ENCODE assay signal across 12 cellular contexts in the genomic region with DNA sequence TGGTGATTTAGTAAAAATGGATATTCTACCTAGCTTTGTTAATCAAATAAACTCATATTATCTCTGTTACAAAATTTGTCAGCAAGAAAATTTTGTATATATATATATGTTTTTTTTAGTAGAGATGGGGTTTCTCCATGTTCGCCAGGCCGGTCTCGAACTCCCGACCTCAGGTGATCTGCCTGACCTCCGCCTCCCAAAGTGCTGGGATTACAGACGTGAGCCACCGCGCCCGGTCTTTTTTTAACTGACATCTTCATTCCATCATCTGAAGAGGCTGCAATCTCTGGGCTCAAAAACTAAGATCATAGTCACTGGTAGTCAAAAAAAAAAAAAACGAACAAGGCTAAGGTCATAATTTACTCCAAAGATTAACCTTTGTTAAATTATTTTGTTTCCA. TPM values are rescaled to one million over a fixed set of nuclear protein-coding genes. Genes with fewer than 3 reads are reported as not detected.
DNase-seq lines count a peak whose midpoint lies in the region; ATAC-seq, FAIRE-seq and TF ChIP-seq lines count a peak whose summit lies in the region.
"Had no signal": no experiment of that assay in that cellular context is flagged by ENCODE, and none has a peak within 500 bp of the region (broad histone marks: within the 10 kb centered on the region; RNA-seq: fewer than 3 reads in every experiment).

No MANE protein-coding gene starts in this region.

- CTCF ChIA-PET in A549 (lab: Yijun Ruan, JAX) = interaction anchor here (0.6 to 4.1 kb wide), 5 partner anchors 15 to 107 kb away, joined by 3 to 19 read pairs (median 5); a partner anchor contains a TSS
- CTCF ChIA-PET in naive thymus-derived CD4-positive, alpha-beta T cell (lab: Charles Lee) = interaction anchor here (0.7 to 2.4 kb wide), 6 partner anchors 8 to 81 kb away, joined by 3 to 9 read pairs (median 6); a partner anchor contains a TSS
- CTCF ChIA-PET in WTC11 (lab: Charles Lee) = interaction anchor here (0.7 to 1.0 kb wide), 2 partner anchors 80 to 186 kb away, joined by 3 read pairs; no protein-coding TSS in a partner anchor

- intact Hi-C loops in naive thymus-derived CD4-positive, alpha-beta T cell (cut with micrococcal nuclease) = no loop called here

- peak overlapping the region; percentile 32 for H3K4me3 Mint-ChIP-seq in activated naive CD8-positive, alpha-beta T cell treated with anti-CD3 and anti-CD28 coated beads, Interleukin-2, amount 10 ng/mL, durations not matched to agents 7 days and 5 days
- peak overlapping the region in 6 of 10 donors; percentile 6 to 73 (median 34) for H3K4me3 Mint-ChIP-seq in naive thymus-derived CD4-positive, alpha-beta T cell
- no peak overlapping the region for H3K4me3 Mint-ChIP-seq in WTC11

- H3K4me1 Mint-ChIP-seq in activated naive CD8-positive, alpha-beta T cell treated with anti-CD3 and anti-CD28 coated beads, Interleukin-2, amount 10 ng/mL, durations not matched to agents 7 days and 5 days = peaks cover 55% of the 10 kb centered on the region
- H3K4me1 Mint-ChIP-seq in naive thymus-derived CD4-positive, alpha-beta T cell = peaks cover 34 to 70% (median 38%) of the 10 kb centered on the region in 7 donors
- no peaks in the 10 kb centered on the region for H3K4me1 Mint-ChIP-seq in WTC11

- no peaks in the 10 kb centered on the region for H3K27me3 Mint-ChIP-seq in activated naive CD8-positive, alpha-beta T cell treated with anti-CD3 and anti-CD28 coated beads, Interleukin-2, amount 10 ng/mL, durations not matched to agents 7 days and 5 days
- H3K27me3 Mint-ChIP-seq in naive thymus-derived CD4-positive, alpha-beta T cell = no peaks in the 10 kb centered on the region
- peaks cover 20% of the 10 kb centered on the region for H3K27me3 Mint-ChIP-seq in WTC11 (ENCODE audit: low read depth)

- H3K27ac ChIP-seq in A549 (peak overlapping the region; percentile 76 to 92), GM23248 (peak overlapping the region; percentile 99)
- peak overlapping the region; percentile 99 for H3K27ac ChIP-seq in naive thymus-derived CD4-positive, alpha-beta T cell (ENCODE audit: low read depth, low read length)

- no peak for TF ChIP-seq EP300 in A549 (IDR thresholded peaks at IDR 0.05)

- no peaks in the 10 kb centered on the region for H3K36me3 ChIP-seq in GM23248 (ENCODE audit: low read depth)
- no peaks in the 10 kb centered on the region for H3K36me3 ChIP-seq in naive thymus-derived CD4-positive, alpha-beta T cell (ENCODE audit: control insufficient read depth in 2 of 3, insufficient read depth in 3 of 3, low read length in 3 of 3)
- H3K36me3 ChIP-seq: brain microvascular endothelial cell had no signal

- TF ChIP-seq RAD21 in A549 (conservative IDR thresholded peaks at IDR 0.05 in 1 of 2, IDR thresholded peaks at IDR 0.05 in 1 of 2) = no peak

- H3K4me1 ChIP-seq in A549 = peaks cover 60% of the 10 kb centered on the region
- H3K4me1 ChIP-seq in GM23248 (ENCODE audit: insufficient read depth) = peaks cover 42% of the 10 kb centered on the region
- H3K4me1 ChIP-seq in naive thymus-derived CD4-positive, alpha-beta T cell (ENCODE audit: control insufficient read depth in 2 of 2, insufficient read depth in 2 of 2, low read length in 2 of 2) = peaks cover 30 to 42% of the 10 kb centered on the region in 2 donors

- no peak for ATAC-seq in A549
- no peak for ATAC-seq in activated naive CD8-positive, alpha-beta T cell treated with anti-CD3 and anti-CD28 coated beads, Interleukin-2, amount 10 ng/mL, durations not matched to agents 7 days and 5 days (ENCODE audit: low read depth)
- no peak for ATAC-seq in naive thymus-derived CD4-positive, alpha-beta T cell
- no peak for ATAC-seq in WTC11

- H3K9me3 Mint-ChIP-seq in activated naive CD8-positive, alpha-beta T cell treated with anti-CD3 and anti-CD28 coated beads, Interleukin-2, amount 10 ng/mL, durations not matched to agents 7 days and 5 days = peaks cover 2% of the 10 kb centered on the region
- peaks cover 0 to 7% (median 0%) of the 10 kb centered on the region in 11 donors for H3K9me3 Mint-ChIP-seq in naive thymus-derived CD4-positive, alpha-beta T cell
- H3K9me3 Mint-ChIP-seq in WTC11 = no peaks in the 10 kb centered on the region

- no peak for TF ChIP-seq POLR2A in A549 (IDR thresholded peaks at IDR 0.05; ENCODE audit: low read length)

- H4K20me1 ChIP-seq in GM23248 (ENCODE audit: insufficient read depth) = no peaks in the 10 kb centered on the region

- H3K27ac Mint-ChIP-seq in activated naive CD8-positive, alpha-beta T cell treated with anti-CD3 and anti-CD28 coated beads, Interleukin-2, amount 10 ng/mL, durations not matched to agents 7 days and 5 days = peak overlapping the region; percentile 94
- peak overlapping the region; percentile 78 to 100 (median 99) for H3K27ac Mint-ChIP-seq in naive thymus-derived CD4-positive, alpha-beta T cell
- H3K27ac Mint-ChIP-seq in WTC11 = no peak overlapping the region

- in situ Hi-C loops in GM23248 (cut with MboI) = no loop called here

- TF ChIP-seq CTCF in A549 (IDR thresholded peaks at IDR 0.05) (no peak), WTC11 (IDR thresholded peaks at IDR 0.05) (no peak)

- H3K4me2 ChIP-seq in A549 = peak overlapping the region; percentile 75
- peak overlapping the region; percentile 84 for H3K4me2 ChIP-seq in GM23248 (ENCODE audit: unreplicated experiment)

- H3K79me2 ChIP-seq in GM23248 (ENCODE audit: insufficient read depth) = no peaks in the 10 kb centered on the region

- H3F3A ChIP-seq in GM23248 (ENCODE audit: insufficient read depth) = peaks cover 42% of the 10 kb centered on the region

- no peaks in the 10 kb centered on the region for H3K9me2 ChIP-seq in GM23248 (ENCODE audit: insufficient read depth)

- H3K4me3 ChIP-seq in A549 (no peak overlapping the region), GM23248 (no peak overlapping the region)
- H3K4me3 ChIP-seq in naive thymus-derived CD4-positive, alpha-beta T cell (ENCODE audit: low read length) = no peak overlapping the region

- WGBS in A549 (ENCODE audit: missing lambda C conversion rate) = 79% methylated on average over 10 of the region's 10 CpGs
- WGBS in GM23248 (ENCODE audit: low coverage in 1 of 2, low lambda C conversion rate in 2 of 2, missing lambda C conversion rate in 2 of 2), 2 experiments = 81% methylated on average over 10 of the region's 10 CpGs

- POLR2A ChIA-PET in A549 (lab: Yijun Ruan, JAX) (interaction anchor here (0.5 to 1.8 kb wide), 3 partner anchors 8 to 29 kb away, joined by 4 to 13 read pairs (median 5); no protein-coding TSS in a partner anchor), WTC11 (lab: Charles Lee) (no interaction called here)
- POLR2A ChIA-PET in activated naive CD8-positive, alpha-beta T cell treated with anti-CD3 and anti-CD28 coated beads, Interleukin-2, amount 10 ng/mL, durations not matched to agents 7 days and 5 days (lab: Charles Lee) = interaction anchor here (0.6 to 7.8 kb wide), 11 partner anchors 8 to 87 kb away, joined by 4 to 157 read pairs (median 22); a partner anchor contains a TSS
- POLR2A ChIA-PET in naive thymus-derived CD4-positive, alpha-beta T cell (lab: Charles Lee) = interaction anchor here (0.6 to 4.5 kb wide), 18 partner anchors 8 to 346 kb away, joined by 3 to 127 read pairs (median 6); a partner anchor contains a TSS

- peak overlapping the region; percentile 90 for H3K9ac ChIP-seq in GM23248

- FAIRE-seq in A549 (lab: Jason Lieb, UNC) = no peak

- H3K36me3 Mint-ChIP-seq in activated naive CD8-positive, alpha-beta T cell treated with anti-CD3 and anti-CD28 coated beads, Interleukin-2, amount 10 ng/mL, durations not matched to agents 7 days and 5 days = peaks cover 24% of the 10 kb centered on the region
- peaks cover 0 to 18% (median 0%) of the 10 kb centered on the region in 5 donors for H3K36me3 Mint-ChIP-seq in naive thymus-derived CD4-positive, alpha-beta T cell
- H3K36me3 Mint-ChIP-seq in WTC11 = no peaks in the 10 kb centered on the region

- H3K9me3 ChIP-seq in A549 (no peaks in the 10 kb centered on the region), GM23248 (ENCODE audit: low read depth) (no peaks in the 10 kb centered on the region)
- H3K9me3 ChIP-seq in naive thymus-derived CD4-positive, alpha-beta T cell (ENCODE audit: control insufficient read depth in 2 of 3, low read length in 3 of 3) = no peaks in the 10 kb centered on the region

- DNase-seq in A549 (ENCODE audit: low read depth in 1 of 2, low spot score in 1 of 2) = no peak
- DNase-seq in GM23248 = no peak
- DNase-seq in activated naive CD8-positive, alpha-beta T cell treated with anti-CD3 and anti-CD28 coated beads, Interleukin-2, amount 10 ng/mL, durations not matched to agents 7 days and 5 days = no peak
- no peak for DNase-seq in naive thymus-derived CD4-positive, alpha-beta T cell
- no peak for DNase-seq in cerebellar nuclear complex (lab: John Stamatoyannopoulos, UW)
- DNase-seq in WTC11 (ENCODE audit: low spot score) = no peak
- DNase-seq in NCI-H526 (lab: John Stamatoyannopoulos, UW) = no peak
- no peak for DNase-seq in HCEC 1CT
- DNase-seq: NCI-H2081 treated with DMSO at 0.1 percent for 48 hours had no signal

- no peak overlapping the region for H2AFZ ChIP-seq in GM23248

- H3K27me3 ChIP-seq in GM23248 (replicated peaks; ENCODE audit: insufficient read depth) = no peaks in the 10 kb centered on the region
- no peaks in the 10 kb centered on the region for H3K27me3 ChIP-seq in naive thymus-derived CD4-positive, alpha-beta T cell (ENCODE audit: control insufficient read depth in 2 of 2, insufficient read depth in 2 of 2, low read length in 2 of 2)
- H3K27me3 ChIP-seq: brain microvascular endothelial cell had no signal

RNA-seq across cellular contexts. Expression of a gene that starts 5.3 kb away (rescaled TPM):
- 0.09 and 0.15 TPM in 2 replicates for polyA plus RNA-seq in A549 (2011; rRNA removed)
- 0.01 TPM in 2 replicates for polyA plus RNA-seq in A549 (2012; cell fraction: cytosol; rRNA removed)
- polyA plus RNA-seq in A549 (2012; cell fraction: nucleus; rRNA removed) = 0.02 and 0.04 TPM in 2 replicates
- not detected in 3 replicates for polyA plus RNA-seq in A549 (2017; fragmentation: RNase III; extraction: RNeasy Plus Mini Kit Qiagen cat#74134 plus additional on column Dnase treatment)
- polyA minus RNA-seq in A549 (2011; rRNA and poly(A)+ RNA removed) = 0.24 and 0.37 TPM in 2 replicates
- not detected in 2 replicates for total RNA-seq in GM23248 (2014; rRNA removed; shearing (Covaris generic))
- polyA plus RNA-seq in GM23248 (2016; fragmentation: Nextera tagmentation; extraction: Ambion mirVana) = 0.06 TPM in 1 of 2 replicates, not detected in the other
- total RNA-seq in activated naive CD8-positive, alpha-beta T cell treated with anti-CD3 and anti-CD28 coated beads, Interleukin-2, amount 10 ng/mL, durations not matched to agents 7 days and 5 days = 10 to 100 TPM; 18.8 to 21.9 TPM
- total RNA-seq in naive thymus-derived CD4-positive, alpha-beta T cell = 10 to 100 TPM in 1 of 5 experiments, 1 to 10 TPM in 4; 4.4 to 17.2 (median 6.8) TPM
- polyA plus RNA-seq in naive thymus-derived CD4-positive, alpha-beta T cell = 10 to 100 TPM in 1 of 2 donors, 1 to 10 TPM in 1; 7.8 to 10.0 TPM
- total RNA-seq in WTC11 (2021) = not detected in 3 replicates

RNA-seq across cellular contexts. Expression of a gene that starts 10.5 kb away (rescaled TPM):
- 4.8 and 5.9 TPM in 2 replicates for polyA plus RNA-seq in A549 (2011; rRNA removed)
- polyA plus RNA-seq in A549 (2012; cell fraction: cytosol; rRNA removed) = 14.8 and 20.2 TPM in 2 replicates
- polyA plus RNA-seq in A549 (2012; cell fraction: nucleus; rRNA removed) = 33.3 and 44.0 TPM in 2 replicates
- polyA plus RNA-seq in A549 (2017; fragmentation: RNase III; extraction: RNeasy Plus Mini Kit Qiagen cat#74134 plus additional on column Dnase treatment) = 9.0 to 11.0 TPM (median 10.6 TPM) in 3 replicates
- 5.7 and 5.9 TPM in 2 replicates for polyA minus RNA-seq in A549 (2011; rRNA and poly(A)+ RNA removed)
- 33.2 and 42.4 TPM in 2 replicates for total RNA-seq in GM23248 (2014; rRNA removed; shearing (Covaris generic))
- polyA plus RNA-seq in GM23248 (2016; fragmentation: Nextera tagmentation; extraction: Ambion mirVana) = 24.3 and 24.8 TPM in 2 replicates
- total RNA-seq in activated naive CD8-positive, alpha-beta T cell treated with anti-CD3 and anti-CD28 coated beads, Interleukin-2, amount 10 ng/mL, durations not matched to agents 7 days and 5 days = 10 to 100 TPM; 86.3 to 94.5 TPM
- total RNA-seq in naive thymus-derived CD4-positive, alpha-beta T cell = 100 to 1,000 TPM in 2 of 5 experiments, 10 to 100 TPM in 1, 1 to 10 TPM in 2; 5.4 to 161 (median 20.4) TPM
- polyA plus RNA-seq in naive thymus-derived CD4-positive, alpha-beta T cell = 1 to 10 TPM; 2.7 to 2.8 TPM
- 1.2 to 1.8 TPM (median 1.5 TPM) in 3 replicates for total RNA-seq in WTC11 (2021)

RNA-seq across cellular contexts. Expression of a gene that starts 15.0 kb away (rescaled TPM):
- polyA plus RNA-seq in A549 (2011; rRNA removed) = 0.37 and 1.9 TPM in 2 replicates
- 2.9 and 4.5 TPM in 2 replicates for polyA plus RNA-seq in A549 (2012; cell fraction: cytosol; rRNA removed)
- 3.9 and 5.8 TPM in 2 replicates for polyA plus RNA-seq in A549 (2012; cell fraction: nucleus; rRNA removed)
- polyA plus RNA-seq in A549 (2017; fragmentation: RNase III; extraction: RNeasy Plus Mini Kit Qiagen cat#74134 plus additional on column Dnase treatment) = 1.7 to 2.6 TPM (median 2.3 TPM) in 3 replicates
- 0.58 TPM in 1 of 2 replicates, not detected in the other for polyA minus RNA-seq in A549 (2011; rRNA and poly(A)+ RNA removed)
- 8.4 and 17.5 TPM in 2 replicates for total RNA-seq in GM23248 (2014; rRNA removed; shearing (Covaris generic))
- polyA plus RNA-seq in GM23248 (2016; fragmentation: Nextera tagmentation; extraction: Ambion mirVana) = 11.0 and 15.0 TPM in 2 replicates
- total RNA-seq in activated naive CD8-positive, alpha-beta T cell treated with anti-CD3 and anti-CD28 coated beads, Interleukin-2, amount 10 ng/mL, durations not matched to agents 7 days and 5 days = 10 to 100 TPM in 1 of 2 experiments, 1 to 10 TPM in 1; 8.1 to 12.8 TPM
- 10 to 100 TPM in 1 of 5 experiments, 1 to 10 TPM in 4; 2.2 to 12.0 (median 5.5) TPM for total RNA-seq in naive thymus-derived CD4-positive, alpha-beta T cell
- polyA plus RNA-seq in naive thymus-derived CD4-positive, alpha-beta T cell = 1 to 10 TPM; 4.9 to 9.4 TPM
- total RNA-seq in WTC11 (2021) = 1.5 to 5.5 TPM in 2 of 3 replicates, not detected in the other

RNA-seq across cellular contexts. Expression of a gene that starts 22.4 kb away (rescaled TPM):
- polyA plus RNA-seq in A549 (2011; rRNA removed) (0.30 and 0.59 TPM in 2 replicates), A549 (2017; fragmentation: RNase III; extraction: RNeasy Plus Mini Kit Qiagen cat#74134 plus additional on column Dnase treatment) (0.29 to 0.45 TPM in 2 of 3 replicates, not detected in the other), GM23248 (2016; fragmentation: Nextera tagmentation; extraction: Ambion mirVana) (0.49 and 0.80 TPM in 2 replicates)
- polyA plus RNA-seq in A549 (2012; cell fraction: cytosol; rRNA removed) = 0.49 and 0.77 TPM in 2 replicates
- not detected in 2 replicates for polyA plus RNA-seq in A549 (2012; cell fraction: nucleus; rRNA removed)
- polyA minus RNA-seq in A549 (2011; rRNA and poly(A)+ RNA removed) = not detected in 2 replicates
- not detected in 2 replicates for total RNA-seq in GM23248 (2014; rRNA removed; shearing (Covaris generic))
- 1 to 10 TPM in 1 of 2 experiments, under 1 TPM in 1; 0.79 to 1.1 TPM for total RNA-seq in activated naive CD8-positive, alpha-beta T cell treated with anti-CD3 and anti-CD28 coated beads, Interleukin-2, amount 10 ng/mL, durations not matched to agents 7 days and 5 days
- not detected for total RNA-seq in naive thymus-derived CD4-positive, alpha-beta T cell
- not detected for polyA plus RNA-seq in naive thymus-derived CD4-positive, alpha-beta T cell
- total RNA-seq in WTC11 (2021) = 0.46 to 0.89 TPM (median 0.85 TPM) in 3 replicates
- total RNA-seq: esophagus mucosa, kidney had no signal

RNA-seq across cellular contexts. Expression of a gene that starts 32.3 kb away (rescaled TPM):
- polyA plus RNA-seq in A549 (2011; rRNA removed) (13.9 and 14.3 TPM in 2 replicates), A549 (2017; fragmentation: RNase III; extraction: RNeasy Plus Mini Kit Qiagen cat#74134 plus additional on column Dnase treatment) (27.7 to 29.4 TPM (median 29.1 TPM) in 3 replicates), GM23248 (2016; fragmentation: Nextera tagmentation; extraction: Ambion mirVana) (27.7 and 28.6 TPM in 2 replicates)
- polyA plus RNA-seq in A549 (2012; cell fraction: cytosol; rRNA removed) = 32.0 and 36.0 TPM in 2 replicates
- 80.2 and 89.5 TPM in 2 replicates for polyA plus RNA-seq in A549 (2012; cell fraction: nucleus; rRNA removed)
- polyA minus RNA-seq in A549 (2011; rRNA and poly(A)+ RNA removed) = 22.2 and 25.2 TPM in 2 replicates
- 33.8 and 61.0 TPM in 2 replicates for total RNA-seq in GM23248 (2014; rRNA removed; shearing (Covaris generic))
- total RNA-seq in activated naive CD8-positive, alpha-beta T cell treated with anti-CD3 and anti-CD28 coated beads, Interleukin-2, amount 10 ng/mL, durations not matched to agents 7 days and 5 days = 100 to 1,000 TPM; 126 TPM
- total RNA-seq in naive thymus-derived CD4-positive, alpha-beta T cell = 100 to 1,000 TPM in 2 of 5 experiments, 10 to 100 TPM in 3; 74.3 to 135 (median 91.1) TPM
- polyA plus RNA-seq in naive thymus-derived CD4-positive, alpha-beta T cell = 10 to 100 TPM; 37.8 to 46.6 TPM
- total RNA-seq in WTC11 (2021) = 69.8 to 78.4 TPM (median 70.3 TPM) in 3 replicates
